Comparison of ENCODE assay signal across 12 cellular contexts in the genomic region with DNA sequence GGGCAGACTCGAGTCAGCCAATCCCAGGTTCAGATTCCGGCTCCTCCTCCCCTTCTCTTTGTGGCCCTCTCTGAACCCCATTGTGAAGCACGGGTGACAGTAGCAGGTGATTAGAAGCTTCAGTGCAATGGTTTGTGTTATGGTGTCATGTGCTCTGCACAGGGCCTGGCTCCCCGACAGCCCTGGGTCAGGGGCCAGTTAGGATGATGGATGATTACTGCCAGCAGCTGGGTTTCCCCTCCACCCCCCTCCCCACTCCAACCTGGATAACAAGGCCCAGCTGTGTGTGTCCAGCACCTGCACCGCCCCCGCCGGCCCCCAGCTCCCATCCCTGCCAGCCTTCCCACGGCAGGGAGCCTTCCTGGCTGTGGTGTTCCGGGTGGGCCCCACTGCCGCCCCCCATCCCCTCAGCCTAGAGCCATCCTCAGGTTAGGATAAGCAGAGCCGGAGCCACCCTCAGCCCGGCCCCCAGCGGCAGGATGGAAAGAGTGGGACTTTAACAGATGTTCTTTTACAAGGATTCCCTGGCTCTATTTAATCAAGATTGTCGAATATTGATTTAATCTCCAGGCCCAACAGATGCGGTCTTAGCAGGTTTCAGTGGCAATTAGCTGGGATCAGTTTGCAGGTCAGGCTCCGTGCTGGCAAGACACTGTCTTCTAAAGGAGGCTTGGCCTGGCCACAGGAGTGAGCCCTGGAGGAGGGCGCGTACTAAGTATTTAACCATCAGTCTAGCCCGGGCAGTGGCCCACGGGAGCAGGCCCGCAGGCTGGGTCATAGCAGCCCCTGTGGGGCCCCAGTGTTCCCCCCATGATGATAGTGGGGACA.
DNase-seq lines count a peak whose midpoint lies in the region; ATAC-seq and TF ChIP-seq lines count a peak whose summit lies in the region.
"Had no signal": no experiment of that assay in that cellular context is flagged by ENCODE, and none has a peak within 500 bp of the region (broad histone marks: within the 10 kb centered on the region; RNA-seq: fewer than 3 reads in every experiment).

No MANE protein-coding gene starts in this region.

- H3K36me3 ChIP-seq in cardiac muscle cell (no peaks in the 10 kb centered on the region), right atrium auricular region (no peaks in the 10 kb centered on the region), tibial nerve (no peaks in the 10 kb centered on the region)
- H3K36me3 ChIP-seq: SJSA1 had no signal

- CTCF ChIA-PET in RWPE1 (lab: Yijun Ruan, JAX), result no interaction called here

- DNase-seq in cardiac muscle cell (ENCODE audit: low read depth in 1 of 2, low spot score in 1 of 2) (peak in 1 of 2 donors; percentile 46), right atrium auricular region (ENCODE audit: low spot score) (no peak), RWPE1 (ENCODE audit: low spot score) (no peak), memory B cell (ENCODE audit: low spot score in 2 of 2) (no peak), tibial nerve (ENCODE audit: low spot score in 2 of 2) (no peak), NK-92 (lab: John Stamatoyannopoulos, UW; ENCODE audit: unreplicated experiment) (no peak)
- DNase-seq in activated naive CD8-positive, alpha-beta T cell treated with anti-CD3 and anti-CD28 coated beads, Interleukin-2, amount 50 U/mL, for 24 hours, result no peak
- DNase-seq: activated CD8-positive, alpha-beta memory T cell treated with anti-CD3 and anti-CD28 coated beads, Interleukin-2, amount 10 ng/mL, durations not matched to agents 7 days and 5 days; AML-193; HCEC 1CT had no signal

- TF ChIP-seq CTCF in cardiac muscle cell (IDR thresholded peaks at IDR 0.05; ENCODE audit: low read depth, low read length) (no peak), right atrium auricular region (IDR thresholded peaks at IDR 0.05) (no peak), RWPE1 (conservative IDR thresholded peaks at IDR 0.05; ENCODE audit: low read depth) (no peak), tibial nerve (IDR thresholded peaks at IDR 0.05) (no peak)

- no peak for TF ChIP-seq POLR2A in tibial nerve (IDR thresholded peaks at IDR 0.05)

- WGBS in tibial nerve, 2 donors, result 59 to 62% methylated on average over 16 to 21 of the region's 21 CpGs

- H3K4me3 Mint-ChIP-seq in memory B cell, result no peak overlapping the region
- no peak overlapping the region for H3K4me3 Mint-ChIP-seq in activated naive CD8-positive, alpha-beta T cell treated with anti-CD3 and anti-CD28 coated beads, Interleukin-2, amount 50 U/mL, for 24 hours
- H3K4me3 Mint-ChIP-seq: activated CD8-positive, alpha-beta memory T cell treated with anti-CD3 and anti-CD28 coated beads, Interleukin-2, amount 10 ng/mL, durations not matched to agents 7 days and 5 days had no signal

- H3K27me3 ChIP-seq in cardiac muscle cell, result no peaks in the 10 kb centered on the region
- no peaks in the 10 kb centered on the region for H3K27me3 ChIP-seq in right atrium auricular region
- no peaks in the 10 kb centered on the region for H3K27me3 ChIP-seq in tibial nerve
- H3K27me3 ChIP-seq: SJSA1 had no signal

- no peaks in the 10 kb centered on the region for H3K9me3 ChIP-seq in cardiac muscle cell (ENCODE audit: low read depth)
- H3K9me3 ChIP-seq in right atrium auricular region, result no peaks in the 10 kb centered on the region
- H3K9me3 ChIP-seq in tibial nerve, result no peaks in the 10 kb centered on the region
- H3K9me3 ChIP-seq: SJSA1 had no signal

- POLR2A ChIA-PET in RWPE1 (lab: Yijun Ruan, JAX; ENCODE audit: low non-redundant PET), result no interaction called here

- H3K36me3 Mint-ChIP-seq in memory B cell, result peaks cover 8% of the 10 kb centered on the region
- H3K36me3 Mint-ChIP-seq in activated naive CD8-positive, alpha-beta T cell treated with anti-CD3 and anti-CD28 coated beads, Interleukin-2, amount 50 U/mL, for 24 hours (ENCODE audit: low read depth), result no peaks in the 10 kb centered on the region
- H3K36me3 Mint-ChIP-seq: activated CD8-positive, alpha-beta memory T cell treated with anti-CD3 and anti-CD28 coated beads, Interleukin-2, amount 10 ng/mL, durations not matched to agents 7 days and 5 days had no signal

- no peak for ATAC-seq in memory B cell (ENCODE audit: low read depth)
- no peak for ATAC-seq in GM19455 (IDR thresholded peaks at IDR 0.05; ENCODE audit: unreplicated experiment)
- ATAC-seq in activated naive CD8-positive, alpha-beta T cell treated with anti-CD3 and anti-CD28 coated beads, Interleukin-2, amount 50 U/mL, for 24 hours, result no peak
- ATAC-seq: activated CD8-positive, alpha-beta memory T cell treated with anti-CD3 and anti-CD28 coated beads, Interleukin-2, amount 10 ng/mL, durations not matched to agents 7 days and 5 days had no signal

- no peaks in the 10 kb centered on the region for H3K9me3 Mint-ChIP-seq in memory B cell
- no peaks in the 10 kb centered on the region for H3K9me3 Mint-ChIP-seq in activated naive CD8-positive, alpha-beta T cell treated with anti-CD3 and anti-CD28 coated beads, Interleukin-2, amount 50 U/mL, for 24 hours

- H3K27me3 Mint-ChIP-seq in memory B cell, result no peaks in the 10 kb centered on the region
- H3K27me3 Mint-ChIP-seq in activated naive CD8-positive, alpha-beta T cell treated with anti-CD3 and anti-CD28 coated beads, Interleukin-2, amount 50 U/mL, for 24 hours, result no peaks in the 10 kb centered on the region
- H3K27me3 Mint-ChIP-seq: activated CD8-positive, alpha-beta memory T cell treated with anti-CD3 and anti-CD28 coated beads, Interleukin-2, amount 10 ng/mL, durations not matched to agents 7 days and 5 days had no signal

- peak overlapping the region; percentile 36 for H3K27ac Mint-ChIP-seq in memory B cell
- H3K27ac Mint-ChIP-seq in activated naive CD8-positive, alpha-beta T cell treated with anti-CD3 and anti-CD28 coated beads, Interleukin-2, amount 50 U/mL, for 24 hours, result no peak overlapping the region
- H3K27ac Mint-ChIP-seq: activated CD8-positive, alpha-beta memory T cell treated with anti-CD3 and anti-CD28 coated beads, Interleukin-2, amount 10 ng/mL, durations not matched to agents 7 days and 5 days had no signal

- TF ChIP-seq EP300 in tibial nerve (IDR thresholded peaks at IDR 0.05), result no peak

- H3K4me1 ChIP-seq in cardiac muscle cell (ENCODE audit: low read depth), result peaks cover 4% of the 10 kb centered on the region
- no peaks in the 10 kb centered on the region for H3K4me1 ChIP-seq in right atrium auricular region
- H3K4me1 ChIP-seq in tibial nerve, result peaks cover 0 to 15% (median 0%) of the 10 kb centered on the region in 4 donors

- H3K4me3 ChIP-seq in cardiac muscle cell (no peak overlapping the region), right atrium auricular region (no peak overlapping the region), tibial nerve (no peak overlapping the region)
- H3K4me3 ChIP-seq: SJSA1 had no signal

- peak overlapping the region; percentile 65 for H3K27ac ChIP-seq in cardiac muscle cell
- no peak overlapping the region for H3K27ac ChIP-seq in right atrium auricular region
- peak overlapping the region; percentile 38 for H3K27ac ChIP-seq in RWPE1
- H3K27ac ChIP-seq in tibial nerve, result peak overlapping the region in 2 of 4 donors; percentile 52 to 56
- H3K27ac ChIP-seq: SJSA1 had no signal

- peaks cover 18% of the 10 kb centered on the region for H3K4me1 Mint-ChIP-seq in memory B cell
- H3K4me1 Mint-ChIP-seq in activated naive CD8-positive, alpha-beta T cell treated with anti-CD3 and anti-CD28 coated beads, Interleukin-2, amount 50 U/mL, for 24 hours, result peaks cover 11% of the 10 kb centered on the region

Comparison
In these comparisons a context has a peak if more than half of its experiments do, and no peak if none do; other contexts are left out.
1. H3K27ac ChIP-seq: peak in cardiac muscle cell (single experiment) and RWPE1 (single experiment); none in right atrium auricular region (0 of 2).